Comparison of ENCODE assay signal across 1 cellular context in the genomic region with DNA sequence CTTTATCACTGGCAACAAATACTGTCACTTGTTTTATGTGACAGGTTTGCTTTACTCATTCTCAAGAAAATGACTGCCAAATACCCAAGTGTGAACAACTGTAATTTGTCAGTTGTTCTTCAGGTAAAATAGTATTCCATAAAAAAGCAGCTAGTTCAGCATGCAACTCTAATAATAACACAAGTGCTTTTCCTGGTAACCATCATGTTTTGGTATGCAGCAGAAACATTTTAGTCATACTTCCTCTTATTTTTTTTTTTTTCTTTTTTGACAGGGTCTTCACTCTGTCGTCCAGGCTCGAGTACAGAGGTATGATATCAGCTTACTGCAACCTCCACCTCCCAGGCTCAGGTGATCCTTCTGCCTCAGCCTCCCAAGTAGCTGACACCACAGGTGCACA.
TF ChIP-seq lines count a peak whose summit lies in the region.

No MANE protein-coding gene starts in this region.

TF ChIP-seq in endothelial cell of umbilical vein, 7 proteins besides CTCF, POLR2A, EP300 and RAD21:
- TF ChIP-seq JUN (IDR thresholded peaks at IDR 0.05; ENCODE audit: borderline replicate concordance, insufficient read depth, insufficient read length, low read depth) (peak; percentile 69), MYC (IDR thresholded peaks at IDR 0.05; ENCODE audit: low read depth, low read length) (no peak), EZH2 (IDR thresholded peaks at IDR 0.05; ENCODE audit: borderline replicate concordance, low read depth, low read length, severe bottlenecking) (no peak), POLR2AphosphoS5 (IDR thresholded peaks at IDR 0.05; ENCODE audit: insufficient read depth, low read depth, low read length) (no peak), GATA2 (IDR thresholded peaks at IDR 0.05; ENCODE audit: insufficient read depth, insufficient read length, low read depth, low read length) (no peak), FOS (IDR thresholded peaks at IDR 0.05; ENCODE audit: borderline replicate concordance, insufficient read depth, low read length) (peak; percentile 39)
- TF ChIP-seq, protein P1, sequence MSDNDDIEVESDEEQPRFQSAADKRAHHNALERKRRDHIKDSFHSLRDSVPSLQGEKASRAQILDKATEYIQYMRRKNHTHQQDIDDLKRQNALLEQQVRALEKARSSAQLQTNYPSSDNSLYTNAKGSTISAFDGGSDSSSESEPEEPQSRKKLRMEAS (IDR thresholded peaks at IDR 0.05; ENCODE audit: insufficient read depth, insufficient read length): no peak
